ENCODE assay signal across 29 cellular contexts in the genomic region with DNA sequence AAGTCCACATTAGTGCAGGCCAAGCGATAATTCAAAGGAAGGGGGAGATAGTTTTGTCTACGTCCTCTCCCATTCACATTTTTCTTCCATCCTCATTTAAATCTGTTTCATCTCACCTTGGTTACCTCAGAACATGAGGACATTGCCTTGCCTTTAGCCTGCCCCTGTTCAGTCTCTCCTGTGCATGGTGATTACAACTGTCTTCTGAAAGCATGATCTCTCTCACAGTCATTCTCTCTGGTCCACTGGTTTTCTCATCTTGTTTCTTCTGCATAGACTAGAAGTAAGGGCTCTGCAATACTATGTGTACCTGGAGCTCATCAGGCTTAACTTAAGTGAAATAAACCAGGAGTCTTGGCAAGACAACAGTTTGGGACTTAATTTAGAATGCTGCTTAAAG. TPM values are rescaled to one million over a fixed set of nuclear protein-coding genes. Genes with fewer than 3 reads are reported as not detected.
"Had no signal": no experiment of that assay in that cellular context is flagged by ENCODE, and none has a peak within 500 bp of the region (broad histone marks: within the 10 kb centered on the region; RNA-seq: fewer than 3 reads in every experiment).

No MANE protein-coding gene starts in this region.

- H3K4me3 ChIP-seq: colonic mucosa, esophagus squamous epithelium, gastrocnemius medialis, heart right ventricle, left lung, lower lobe of right lung had no signal

- H3K27me3 ChIP-seq: colonic mucosa, esophagus squamous epithelium, gastrocnemius medialis, left lung had no signal

- DNase-seq: colonic mucosa; cortex of kidney; effector CD8-positive, alpha-beta T cell; effector memory CD8-positive, alpha-beta T cell; endodermal cell; erythroblast; esophagus squamous epithelium; foreskin fibroblast; foreskin melanocyte; gastrocnemius medialis; glutamatergic neuron; head of caudate nucleus; heart right ventricle; hypothalamus; immature natural killer cell; islet precursor cell; kidney; kidney glomerular epithelial cell; left colon; left lung; left ventricle myocardium superior; lower lobe of right lung; mesenchymal stem cell; naive thymus-derived CD4-positive, alpha-beta T cell had no signal

- H3K36me3 ChIP-seq: colonic mucosa, esophagus squamous epithelium, gastrocnemius medialis, heart right ventricle, left lung, lower lobe of right lung had no signal

- H3K9me3 ChIP-seq: colonic mucosa, esophagus squamous epithelium, gastrocnemius medialis, heart right ventricle, left lung, lower lobe of right lung had no signal

- H3K4me1 ChIP-seq: colonic mucosa, esophagus squamous epithelium, gastrocnemius medialis, heart right ventricle, left lung, lower lobe of right lung had no signal

- H3K27ac ChIP-seq: colonic mucosa, epithelial cell of prostate, esophagus squamous epithelium, gastrocnemius medialis, heart right ventricle, left lung, lower lobe of right lung had no signal

RNA-seq across cellular contexts. Expression of a gene that starts 31.4 kb away (rescaled TPM):
- total RNA-seq: dermis microvascular lymphatic vessel endothelial cell; esophagus mucosa; kidney; left lung; lung microvascular endothelial cell; mesenteric fat pad; naive thymus-derived CD4-positive, alpha-beta T cell had no signal
- polyA plus RNA-seq: immature natural killer cell; naive thymus-derived CD4-positive, alpha-beta T cell had no signal
